Comparison of ENCODE assay signal across 1 cellular context in genomic region chr16:85061566-85061965, GRCh38.
TF ChIP-seq lines count a peak whose summit lies in the region.

No MANE protein-coding gene starts in this region.

TF ChIP-seq in GM12878, 131 proteins besides CTCF, POLR2A, EP300 and RAD21 (continued from another document):
- TF ChIP-seq ZNF687 (IDR thresholded peaks at IDR 0.05): peak; percentile 60
- peak; percentile 42 to 51; a peak in 1 of 4 replicates for TF ChIP-seq BHLHE40 (IDR thresholded peaks at IDR 0.05; ENCODE audit: borderline replicate concordance in 1 of 2, low read depth in 2 of 2, low read length in 1 of 2)
- TF ChIP-seq PRDM15 (CRISPR knock-in tag; IDR thresholded peaks at IDR 0.05): no peak
- TF ChIP-seq SREBF2 (IDR thresholded peaks at IDR 0.05; ENCODE audit: low read length): no peak
- no peak for TF ChIP-seq ZBED1 (IDR thresholded peaks at IDR 0.05; ENCODE audit: borderline replicate concordance)
- TF ChIP-seq IKZF2 (IDR thresholded peaks at IDR 0.05): peak in 1 of 2 experiments; percentile 45; a peak in 1 of 4 replicates
- TF ChIP-seq CUX1 (IDR thresholded peaks at IDR 0.05; ENCODE audit: insufficient replicate concordance, low read depth, low read length): no peak
- TF ChIP-seq RUNX3 (IDR thresholded peaks at IDR 0.05; ENCODE audit: low read length): peak; percentile 49
- TF ChIP-seq PAX5 (IDR thresholded peaks at IDR 0.05; ENCODE audit: borderline replicate concordance, low read depth, low read length): peak; percentile 36; the same call in 1 of the 2 replicates
- TF ChIP-seq RELB (IDR thresholded peaks at IDR 0.05; ENCODE audit: low read depth): peak; percentile 49; the same call in 1 of the 2 replicates
